In genomic region chr6:39495023-39495422, GRCh38 we compare ENCODE assay signal across 24 cellular contexts.
"Had no signal": no experiment of that assay in that cellular context is flagged by ENCODE, and none has a peak within 500 bp of the region (broad histone marks: within the 10 kb centered on the region; RNA-seq: fewer than 3 reads in every experiment).

No MANE protein-coding gene starts in this region.

- H3K36me3 ChIP-seq: brain microvascular endothelial cell, cardiac muscle cell, Peyer's patch, SJSA1 had no signal

- DNase-seq: activated B cell treated with CpG ODN at 0.5 μM for 24 hours; activated CD4-positive, alpha-beta memory T cell treated with anti-CD3 and anti-CD28 coated beads for 36 hours; activated CD4-positive, alpha-beta T cell treated with anti-CD3 and anti-CD28 coated beads for 1 hour; activated CD4-positive, alpha-beta T cell treated with anti-CD3 and anti-CD28 coated beads, Interleukin-2, amount 10 ng/mL, durations not matched to agents 7 days and 5 days; activated CD8-positive, alpha-beta memory T cell treated with anti-CD3 and anti-CD28 coated beads for 24 hours; activated effector memory CD4-positive, alpha-beta T cell treated with anti-CD3 and anti-CD28 coated beads, Interleukin-2, amount 50 U/mL, for 16 hours; activated naive CD4-positive, alpha-beta T cell treated with anti-CD3 and anti-CD28 coated beads for 36 hours; activated T-cell treated with anti-CD3 and anti-CD28 coated beads, Interleukin-2, amount 50 U/mL, for 4 hours; amygdala; brain microvascular endothelial cell; MM.1S; NCI-H1105 treated with DMSO at 0.1 percent for 48 hours; NCI-H1436 treated with DMSO at 0.1 percent for 48 hours; NCI-H187; NCI-H2081; NCI-H446; NCI-H524; Peyer's patch; SHP77 had no signal

- H3K27ac ChIP-seq: brain microvascular endothelial cell, cardiac muscle cell, SJSA1 had no signal

- H3K27ac Mint-ChIP-seq: activated B cell treated with CpG ODN at 0.5 μM for 24 hours; activated CD4-positive, alpha-beta memory T cell treated with anti-CD3 and anti-CD28 coated beads for 36 hours; activated CD4-positive, alpha-beta T cell treated with anti-CD3 and anti-CD28 coated beads, Interleukin-2, amount 10 ng/mL, durations not matched to agents 7 days and 5 days; activated naive CD4-positive, alpha-beta T cell treated with anti-CD3 and anti-CD28 coated beads for 36 hours; activated naive CD8-positive, alpha-beta T cell; T-helper 1 cell treated with Interleukin-12 subunit alpha and Interleukin-12 subunit beta and Interleukin-4 antibody, amounts not matched to agents 30 μg/mL and 1 μg/mL, for 36 hours had no signal

- H3K9me3 Mint-ChIP-seq: activated CD4-positive, alpha-beta memory T cell treated with anti-CD3 and anti-CD28 coated beads for 36 hours; activated CD4-positive, alpha-beta T cell treated with anti-CD3 and anti-CD28 coated beads, Interleukin-2, amount 10 ng/mL, durations not matched to agents 7 days and 5 days; activated naive CD4-positive, alpha-beta T cell treated with anti-CD3 and anti-CD28 coated beads for 36 hours; T-helper 1 cell treated with Interleukin-12 subunit alpha and Interleukin-12 subunit beta and Interleukin-4 antibody, amounts not matched to agents 30 μg/mL and 1 μg/mL, for 36 hours had no signal

- H3K36me3 Mint-ChIP-seq: activated CD4-positive, alpha-beta memory T cell treated with anti-CD3 and anti-CD28 coated beads for 36 hours; activated naive CD8-positive, alpha-beta T cell had no signal

- ATAC-seq: activated T-cell treated with anti-CD3 and anti-CD28 coated beads, Interleukin-2, amount 50 U/mL, for 4 hours; SK-N-SH treated with all-trans-retinoic acid at 6 μM for 48 hours had no signal

- H3K27me3 ChIP-seq: brain microvascular endothelial cell, cardiac muscle cell, Peyer's patch, SJSA1 had no signal

- H3K9me3 ChIP-seq: Peyer's patch, SJSA1 had no signal

- H3K4me1 Mint-ChIP-seq: activated B cell treated with CpG ODN at 0.5 μM for 24 hours; activated CD4-positive, alpha-beta T cell treated with anti-CD3 and anti-CD28 coated beads, Interleukin-2, amount 10 ng/mL, durations not matched to agents 7 days and 5 days had no signal

- H3K4me1 ChIP-seq: Peyer's patch, SJSA1 had no signal

- H3K4me3 Mint-ChIP-seq: activated B cell treated with CpG ODN at 0.5 μM for 24 hours; activated CD4-positive, alpha-beta memory T cell treated with anti-CD3 and anti-CD28 coated beads for 36 hours; activated CD4-positive, alpha-beta T cell treated with anti-CD3 and anti-CD28 coated beads, Interleukin-2, amount 10 ng/mL, durations not matched to agents 7 days and 5 days; activated naive CD4-positive, alpha-beta T cell treated with anti-CD3 and anti-CD28 coated beads for 36 hours; activated naive CD8-positive, alpha-beta T cell; activated T-cell treated with anti-CD3 and anti-CD28 coated beads, Interleukin-2, amount 50 U/mL, for 4 hours; T-helper 1 cell treated with Interleukin-12 subunit alpha and Interleukin-12 subunit beta and Interleukin-4 antibody, amounts not matched to agents 30 μg/mL and 1 μg/mL, for 36 hours had no signal

- H3K4me3 ChIP-seq: cardiac muscle cell, Peyer's patch, SJSA1 had no signal
